In the genomic region with DNA sequence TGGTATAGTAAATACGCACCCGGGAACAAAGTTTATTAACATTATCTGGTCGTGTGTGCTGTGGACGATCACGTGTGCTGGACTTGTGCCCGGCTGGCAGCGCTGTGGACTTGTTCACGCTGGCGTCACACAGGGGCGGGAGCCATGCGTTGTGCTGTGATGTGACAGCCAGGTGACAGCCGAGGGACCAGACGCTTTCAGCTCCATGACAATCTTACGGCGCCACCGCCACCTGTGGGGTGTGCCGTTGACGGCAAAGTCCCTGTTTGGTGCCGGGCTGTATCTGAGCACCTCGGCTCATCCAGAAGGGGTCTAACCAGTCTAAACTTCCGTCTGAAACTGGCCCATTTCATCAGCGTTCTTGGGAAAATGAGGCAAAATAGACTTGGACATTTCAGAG, we compare ENCODE assay signal across 10 cellular contexts. TPM values are rescaled to one million over a fixed set of nuclear protein-coding genes. Genes with fewer than 3 reads are reported as not detected.
DNase-seq lines count a peak whose midpoint lies in the region; ATAC-seq and TF ChIP-seq lines count a peak whose summit lies in the region.
"Had no signal": no experiment of that assay in that cellular context is flagged by ENCODE, and none has a peak within 500 bp of the region (broad histone marks: within the 10 kb centered on the region; RNA-seq: fewer than 3 reads in every experiment).

No MANE protein-coding gene starts in this region.

- peak overlapping the region in 2 of 3 donors; percentile 48 to 54 for H3K9ac ChIP-seq in skeletal muscle tissue (ENCODE audit: low read depth in 1 of 3, low read length in 3 of 3)

- H3K4me3 Mint-ChIP-seq in stimulated activated effector memory CD8-positive, alpha-beta T cell treated with anti-CD3 and anti-CD28 coated beads, Interleukin-12 subunit alpha, Interleukin-12 subunit beta, amount 100 ng/mL, for 72 hours = no peak overlapping the region
- H3K4me3 Mint-ChIP-seq: activated naive CD8-positive, alpha-beta T cell had no signal

- no peaks in the 10 kb centered on the region for H3K9me3 ChIP-seq in skeletal muscle tissue (ENCODE audit: control insufficient read depth in 3 of 3, low read length in 3 of 3)

- H3K27me3 ChIP-seq in skeletal muscle tissue (ENCODE audit: control insufficient read depth in 3 of 3, insufficient read depth in 3 of 3, low read length in 3 of 3) = peaks cover 0 to 7% (median 0%) of the 10 kb centered on the region in 3 donors

- intact Hi-C loops in left colon (cut with DNase I, micrococcal nuclease) = no loop called here

- H3K4me3 ChIP-seq in LNCaP clone FGC (ENCODE audit: low read depth, low read length) (peak overlapping the region; percentile 35), skeletal muscle tissue (ENCODE audit: low read length in 3 of 3) (peak overlapping the region in 2 of 3 donors; percentile 0 to 54)

- no peaks in the 10 kb centered on the region for H3K9me3 Mint-ChIP-seq in stimulated activated effector memory CD8-positive, alpha-beta T cell treated with anti-CD3 and anti-CD28 coated beads, Interleukin-12 subunit alpha, Interleukin-12 subunit beta, amount 100 ng/mL, for 72 hours

- no peak overlapping the region for H3K27ac Mint-ChIP-seq in stimulated activated effector memory CD8-positive, alpha-beta T cell treated with anti-CD3 and anti-CD28 coated beads, Interleukin-12 subunit alpha, Interleukin-12 subunit beta, amount 100 ng/mL, for 72 hours
- H3K27ac Mint-ChIP-seq: activated naive CD8-positive, alpha-beta T cell had no signal

- ATAC-seq in left colon (peak; percentile 90), GM21825 (IDR thresholded peaks at IDR 0.05; ENCODE audit: unreplicated experiment) (no peak), HG03342 (IDR thresholded peaks at IDR 0.05; ENCODE audit: unreplicated experiment) (no peak)
- ATAC-seq in stimulated activated effector memory CD8-positive, alpha-beta T cell treated with anti-CD3 and anti-CD28 coated beads, Interleukin-12 subunit alpha, Interleukin-12 subunit beta, amount 100 ng/mL, for 72 hours = no peak
- ATAC-seq: activated CD4-positive, CD25-positive, alpha-beta regulatory T cell treated with anti-CD3 and anti-CD28 coated beads, Interleukin-2, amount 50 U/mL, for 24 hours had no signal

- peaks cover 18 to 23% (median 18%) of the 10 kb centered on the region in 3 donors for H3K4me1 ChIP-seq in skeletal muscle tissue (ENCODE audit: control insufficient read depth in 3 of 3, insufficient read depth in 3 of 3, low read length in 3 of 3)

- H3K27ac ChIP-seq in angular gyrus (ENCODE audit: low read depth, low read length) (peak overlapping the region; percentile 91), skeletal muscle tissue (ENCODE audit: low read depth, low read length) (peak overlapping the region; percentile 0)

- H3K4me1 Mint-ChIP-seq in stimulated activated effector memory CD8-positive, alpha-beta T cell treated with anti-CD3 and anti-CD28 coated beads, Interleukin-12 subunit alpha, Interleukin-12 subunit beta, amount 100 ng/mL, for 72 hours = peaks cover 4% of the 10 kb centered on the region

- DNase-seq in LNCaP clone FGC (ENCODE audit: low read depth) (peak; percentile 88), left colon (peak; percentile 86 to 88)
- DNase-seq in activated CD4-positive, alpha-beta T cell treated with anti-CD3 and anti-CD28 coated beads, Interleukin-2, amount 50 U/mL, for 1 hour = no peak
- no peak for DNase-seq in stimulated activated effector memory CD8-positive, alpha-beta T cell treated with anti-CD3 and anti-CD28 coated beads, Interleukin-12 subunit alpha, Interleukin-12 subunit beta, amount 100 ng/mL, for 72 hours (ENCODE audit: low spot score in 2 of 2)

- no peaks in the 10 kb centered on the region for H3K36me3 ChIP-seq in skeletal muscle tissue (ENCODE audit: control insufficient read depth in 3 of 3, insufficient read depth in 3 of 3, low read length in 3 of 3)

- peak; percentile 56 for TF ChIP-seq CTCF in LNCaP clone FGC (IDR thresholded peaks at IDR 0.05; ENCODE audit: control insufficient read depth, extremely low read depth, insufficient read depth)

- peaks cover 6% of the 10 kb centered on the region for H3K36me3 Mint-ChIP-seq in stimulated activated effector memory CD8-positive, alpha-beta T cell treated with anti-CD3 and anti-CD28 coated beads, Interleukin-12 subunit alpha, Interleukin-12 subunit beta, amount 100 ng/mL, for 72 hours
- H3K36me3 Mint-ChIP-seq: activated naive CD8-positive, alpha-beta T cell had no signal

RNA-seq across cellular contexts. Expression of a gene that starts 25.2 kb away (rescaled TPM):
- 10 to 100 TPM; 26.6 to 27.8 TPM for total RNA-seq in left colon
- total RNA-seq in skeletal muscle tissue = 13.6 TPM

RNA-seq across cellular contexts. Expression of a gene that starts 40.9 kb away (rescaled TPM):
- 10 to 100 TPM; 30.3 to 31.1 TPM for total RNA-seq in left colon
- total RNA-seq in skeletal muscle tissue = 33.9 TPM

Comparison
In these comparisons a context has a peak if more than half of its experiments do, and no peak if none do; other contexts are left out.
1. DNase-seq: peak in LNCaP clone FGC (single experiment) and left colon (2 of 2); none in activated CD4-positive, alpha-beta T cell treated with anti-CD3 and anti-CD28 coated beads, Interleukin-2, amount 50 U/mL, for 1 hour (single experiment) and stimulated activated effector memory CD8-positive, alpha-beta T cell treated with anti-CD3 and anti-CD28 coated beads, Interleukin-12 subunit alpha, Interleukin-12 subunit beta, amount 100 ng/mL, for 72 hours (0 of 2).